Comparison of ENCODE assay signal across 9 cellular contexts in genomic region chr1:59146651-59147358, GRCh38.
DNase-seq lines count a peak whose midpoint lies in the region; TF ChIP-seq lines count a peak whose summit lies in the region.
"Had no signal": no experiment of that assay in that cellular context is flagged by ENCODE, and none has a peak within 500 bp of the region (broad histone marks: within the 10 kb centered on the region; RNA-seq: fewer than 3 reads in every experiment).

No MANE protein-coding gene starts in this region.

- H3K27ac ChIP-seq in cardiac muscle cell = no peak overlapping the region
- H3K27ac ChIP-seq: SK-N-MC had no signal

- peak; percentile 20 for TF ChIP-seq CTCF in cardiac muscle cell (IDR thresholded peaks at IDR 0.05; ENCODE audit: low read depth, low read length)

- H3K4me3 ChIP-seq in cardiac muscle cell = peak overlapping the region; percentile 28
- H3K4me3 ChIP-seq: SK-N-MC had no signal

- intact Hi-C loops in posterior vena cava (cut with DNase I) = loop anchor here in 1 of 2 donors (10.0 kb wide), 1 partner anchor 242 kb away; no protein-coding TSS in a partner anchor

- H3K36me3 ChIP-seq in cardiac muscle cell = no peaks in the 10 kb centered on the region

- no peaks in the 10 kb centered on the region for H3K9me3 ChIP-seq in cardiac muscle cell (ENCODE audit: low read depth)

- peaks cover 23% of the 10 kb centered on the region for H3K27me3 ChIP-seq in cardiac muscle cell

- peaks cover 14% of the 10 kb centered on the region for H3K4me1 ChIP-seq in cardiac muscle cell (ENCODE audit: low read depth)

- DNase-seq in ELR (ENCODE audit: low read depth) = peak; percentile 67
- peak; percentile 16 for DNase-seq in GOT3 (lab: John Stamatoyannopoulos, UW)
- DNase-seq in NOMO-1 treated with DMSO at 0.1 percent for 48 hours (lab: John Stamatoyannopoulos, UW; ENCODE audit: unreplicated experiment) = peak; percentile 8
- DNase-seq in activated gamma-delta T cell treated with anti-CD3 and anti-CD28 coated beads, Interleukin-2, amount 50 U/mL, for 16 hours (ENCODE audit: low read depth) = peak; percentile 19
- DNase-seq in cardiac muscle cell (ENCODE audit: low read depth in 1 of 2, low spot score in 1 of 2) = peak; percentile 48 to 52
- peak; percentile 89 for DNase-seq in posterior vena cava (ENCODE audit: low spot score)
- DNase-seq in NCI-H2029 treated with DMSO at 0.1 percent for 48 hours (lab: John Stamatoyannopoulos, UW) = no peak
- no peak for DNase-seq in NCI-H1436 treated with DMSO at 0.1 percent for 48 hours (lab: John Stamatoyannopoulos, UW)

Comparison
In these comparisons a context has a peak if more than half of its experiments do, and no peak if none do; other contexts are left out.
1. DNase-seq: peak in ELR (single experiment), GOT3 (single experiment), NOMO-1 treated with DMSO at 0.1 percent for 48 hours (single experiment), activated gamma-delta T cell treated with anti-CD3 and anti-CD28 coated beads, Interleukin-2, amount 50 U/mL, for 16 hours (single experiment), cardiac muscle cell (2 of 2) and posterior vena cava (single experiment); none in NCI-H2029 treated with DMSO at 0.1 percent for 48 hours (single experiment) and NCI-H1436 treated with DMSO at 0.1 percent for 48 hours (single experiment).